In genomic region chrX:68139791-68140190, GRCh38 we compare ENCODE assay signal across 29 cellular contexts.
"Had no signal": no experiment of that assay in that cellular context is flagged by ENCODE, and none has a peak within 500 bp of the region (broad histone marks: within the 10 kb centered on the region; RNA-seq: fewer than 3 reads in every experiment).

No MANE protein-coding gene starts in this region.

- ATAC-seq: activated CD4-positive, CD25-positive, alpha-beta regulatory T cell treated with anti-CD3 and anti-CD28 coated beads, Interleukin-2, amount 50 U/mL, for 24 hours; activated naive CD8-positive, alpha-beta T cell treated with anti-CD3 and anti-CD28 coated beads, Interleukin-2, amount 50 U/mL, for 24 hours; esophagus mucosa; heart left ventricle; left colon; naive thymus-derived CD4-positive, alpha-beta T cell; stimulated activated naive B cell treated with anti-CD40 and anti-IgM and Interleukin-4, amounts not matched to agents 10 μg/mL and 1 μg/mL and 100 μg/mL, for 72 hours; T-helper 17 cell; upper lobe of right lung had no signal

- DNase-seq: activated CD4-positive, alpha-beta T cell treated with anti-CD3 and anti-CD28 coated beads for 48 hours; activated CD4-positive, alpha-beta T cell treated with anti-CD3 and anti-CD28 coated beads, Interleukin-2, amount 50 U/mL, for 48 hours; activated CD8-positive, alpha-beta memory T cell treated with anti-CD3 and anti-CD28 coated beads for 24 hours; activated CD8-positive, alpha-beta memory T cell treated with anti-CD3 and anti-CD28 coated beads, Interleukin-2, amount 50 U/mL, for 4 hours; activated gamma-delta T cell treated with Interleukin-2 at 50 U/mL for 16 hours; activated naive CD4-positive, alpha-beta T cell treated with anti-CD3 and anti-CD28 coated beads, Interleukin-2, amount 50 U/mL, for 16 hours; activated naive CD8-positive, alpha-beta T cell treated with anti-CD3 and anti-CD28 coated beads, Interleukin-2, amount 50 U/mL, for 24 hours; activated T-cell treated with anti-CD3 and anti-CD28 coated beads, Interleukin-2, amount 50 U/mL, for 1 hour; amygdala; central memory CD4-positive, alpha-beta T cell; heart left ventricle; hypothalamus; immature natural killer cell; kidney; left colon; mammary epithelial cell; naive thymus-derived CD4-positive, alpha-beta T cell; occipital lobe; stimulated activated CD4-positive, alpha-beta T cell treated with anti-CD3 and anti-CD28 coated beads, Interleukin-15, amount 100 ng/mL, for 24 hours; stimulated activated CD4-positive, alpha-beta T cell treated with anti-CD3 and anti-CD28 coated beads, Interleukin-2, amount 100 ng/mL, for 24 hours; stimulated activated naive B cell treated with anti-CD40 and anti-IgM and Interleukin-4, amounts not matched to agents 10 μg/mL and 1 μg/mL and 100 μg/mL, for 72 hours; stomach; T-helper 17 cell; T1000; tibial artery; upper lobe of right lung; WERI-Rb-1 had no signal
